In genomic region chr2:113977660-113978523, GRCh38 we compare ENCODE assay signal across 8 cellular contexts.
DNase-seq lines count a peak whose midpoint lies in the region; ATAC-seq and TF ChIP-seq lines count a peak whose summit lies in the region.

No MANE protein-coding gene starts in this region.

- H3K27me3 ChIP-seq in breast epithelium (no peaks in the 10 kb centered on the region), MG63 (no peaks in the 10 kb centered on the region)
- H3K27me3 ChIP-seq in effector memory CD4-positive, alpha-beta T cell (replicated peaks; ENCODE audit: control insufficient read depth, insufficient read depth, low read length, poor library complexity, severe bottlenecking): no peaks in the 10 kb centered on the region

- no peaks in the 10 kb centered on the region for H3K4me1 ChIP-seq in breast epithelium
- H3K4me1 ChIP-seq in effector memory CD4-positive, alpha-beta T cell (ENCODE audit: control insufficient read depth, insufficient read depth, low read length, poor library complexity, severe bottlenecking): no peaks in the 10 kb centered on the region

- peaks cover 0 to 7% of the 10 kb centered on the region in 2 donors for H3K9me3 ChIP-seq in breast epithelium
- H3K9me3 ChIP-seq in MG63: no peaks in the 10 kb centered on the region
- no peaks in the 10 kb centered on the region for H3K9me3 ChIP-seq in effector memory CD4-positive, alpha-beta T cell (ENCODE audit: control insufficient read depth, low read length)

- intact Hi-C loops in breast epithelium (cut with DNase I; ENCODE audit: low total_unique reads): no loop called here

- TF ChIP-seq CTCF in breast epithelium (IDR thresholded peaks at IDR 0.05): peak; percentile 3 to 53 (median 15)

- DNase-seq in ELF-1 (ENCODE audit: low read depth, low spot score) (peak; percentile 43), NCI-H2081 (lab: John Stamatoyannopoulos, UW) (peak; percentile 9 to 35), breast epithelium (ENCODE audit: low spot score in 2 of 2) (peak in 1 of 2 donors; percentile 83), midbrain (lab: John Stamatoyannopoulos, UW) (peak; percentile 34), MG63 (no peak), NCI-H1930 (lab: John Stamatoyannopoulos, UW) (no peak)
- DNase-seq in effector memory CD4-positive, alpha-beta T cell: no peak

- TF ChIP-seq POLR2A in breast epithelium (IDR thresholded peaks at IDR 0.05): no peak

- H3K36me3 ChIP-seq in breast epithelium: no peaks in the 10 kb centered on the region
- H3K36me3 ChIP-seq in MG63: peaks cover 7% of the 10 kb centered on the region; the same call in 1 of the 2 replicates
- H3K36me3 ChIP-seq in effector memory CD4-positive, alpha-beta T cell (ENCODE audit: control insufficient read depth, insufficient read depth, low read length): peaks cover 16% of the 10 kb centered on the region

- H3K4me3 ChIP-seq in breast epithelium (no peak overlapping the region), MG63 (no peak overlapping the region)
- H3K4me3 ChIP-seq in effector memory CD4-positive, alpha-beta T cell (ENCODE audit: insufficient read depth, low read depth, low read length, poor library complexity, severe bottlenecking): no peak overlapping the region

- ATAC-seq in GM18870 (IDR thresholded peaks at IDR 0.05; ENCODE audit: unreplicated experiment): no peak

- peak overlapping the region; percentile 68 to 87 for H3K27ac ChIP-seq in breast epithelium
- H3K27ac ChIP-seq in effector memory CD4-positive, alpha-beta T cell (ENCODE audit: insufficient read depth, low read length, poor library complexity, severe bottlenecking): no peak overlapping the region

Comparison
In these comparisons a context has a peak if more than half of its experiments do, and no peak if none do; other contexts are left out.
1. DNase-seq: peak in ELF-1 (single experiment), NCI-H2081 (2 of 2) and midbrain (single experiment); none in MG63 (single experiment), NCI-H1930 (0 of 2) and effector memory CD4-positive, alpha-beta T cell (0 of 3).